1 cellular context compared by ENCODE assay signal in genomic region chr3:127455541-127456450, GRCh38.
TF ChIP-seq lines count a peak whose summit lies in the region.

No MANE protein-coding gene starts in this region.

TF ChIP-seq in HepG2, 621 proteins besides CTCF, POLR2A, EP300 and RAD21 (continued from another document):
- no peak for TF ChIP-seq ZNF737 (CRISPR knock-in tag; IDR thresholded peaks at IDR 0.05; ENCODE audit: borderline replicate concordance)
- TF ChIP-seq NR1H2 (CRISPR knock-in tag; IDR thresholded peaks at IDR 0.05; ENCODE audit: borderline replicate concordance, low read depth), result no peak
- no peak for TF ChIP-seq SMARCE1 (IDR thresholded peaks at IDR 0.05; ENCODE audit: borderline replicate concordance)
- no peak for TF ChIP-seq ZNF225 (CRISPR knock-in tag; IDR thresholded peaks at IDR 0.05)
- no peak for TF ChIP-seq GTF2F1 (IDR thresholded peaks at IDR 0.05; ENCODE audit: low read length)
- no peak for TF ChIP-seq ZFP41 (CRISPR knock-in tag; IDR thresholded peaks at IDR 0.05; ENCODE audit: borderline replicate concordance)
- TF ChIP-seq MED13 (CRISPR knock-in tag; IDR thresholded peaks at IDR 0.05), result no peak
- no peak for TF ChIP-seq ZNF710 (CRISPR knock-in tag; IDR thresholded peaks at IDR 0.05; ENCODE audit: borderline replicate concordance)
- TF ChIP-seq ZBTB49 (CRISPR knock-in tag; IDR thresholded peaks at IDR 0.05; ENCODE audit: borderline replicate concordance), result no peak
